1 cellular context compared by ENCODE assay signal in genomic region chr17:7328009-7328408, GRCh38.
TF ChIP-seq lines count a peak whose summit lies in the region.

No MANE protein-coding gene starts in this region.

TF ChIP-seq in HepG2, 621 proteins besides CTCF, POLR2A, EP300 and RAD21:
- no peak for TF ChIP-seq CSRNP1 (CRISPR knock-in tag; IDR thresholded peaks at IDR 0.05)
